ENCODE assay signal across 8 cellular contexts in genomic region chr5:100901851-100902341, GRCh38. TPM values are rescaled to one million over a fixed set of nuclear protein-coding genes. Genes with fewer than 3 reads are reported as not detected.
DNase-seq lines count a peak whose midpoint lies in the region; ATAC-seq, FAIRE-seq and TF ChIP-seq lines count a peak whose summit lies in the region.

No MANE protein-coding gene starts in this region.

- H3K79me2 ChIP-seq in Karpas-422 (ENCODE audit: low read length) (peaks cover 14% of the 10 kb centered on the region), H1 (ENCODE audit: control insufficient read depth in 1 of 2, insufficient read depth in 2 of 2, low read length in 2 of 2) (no peaks in the 10 kb centered on the region)

- peak overlapping the region; percentile 93 for H3K4me2 ChIP-seq in Karpas-422 (ENCODE audit: low read depth, low read length, poor library complexity, severe bottlenecking)
- peak overlapping the region; percentile 83 to 92; a peak in 3 of 4 replicates for H3K4me2 ChIP-seq in H1 (ENCODE audit: insufficient read depth in 1 of 2, low read depth in 2 of 2, low read length in 2 of 2)

- TF ChIP-seq EP300 in H1 (IDR thresholded peaks at IDR 0.05; ENCODE audit: borderline replicate concordance in 1 of 2, low read depth in 2 of 2, low read length in 2 of 2) = no peak

- CTCF ChIA-PET in H1 (lab: Charles Lee; ENCODE audit: partially characterized antibody) = interaction anchor here (0.7 to 2.0 kb wide), 8 partner anchors 17 to 488 kb away, joined by 3 to 9 read pairs (median 4); no protein-coding TSS in a partner anchor

- H4K20me1 ChIP-seq in Karpas-422 (ENCODE audit: insufficient read depth, low read depth, low read length) (no peaks in the 10 kb centered on the region), H1 (replicated peaks in 1 of 2; ENCODE audit: control insufficient read depth in 1 of 2, insufficient read depth in 2 of 2, low read length in 2 of 2) (no peaks in the 10 kb centered on the region)

- H3K9me3 ChIP-seq in Karpas-422 (ENCODE audit: low read length) (no peaks in the 10 kb centered on the region), H1 (ENCODE audit: insufficient read depth in 2 of 2, low read depth in 1 of 2, low read length in 1 of 2) (no peaks in the 10 kb centered on the region), muscle layer of colon (ENCODE audit: low read length) (no peaks in the 10 kb centered on the region), stomach smooth muscle (ENCODE audit: control insufficient read depth in 2 of 2, low read length in 2 of 2) (no peaks in the 10 kb centered on the region)

- H4K5ac ChIP-seq in H1 (ENCODE audit: insufficient read length, low read depth, low read length) = no peak overlapping the region

- H2AK5ac ChIP-seq in H1 (ENCODE audit: low read depth, low read length) = no peak overlapping the region

- WGBS in H1 (ENCODE audit: extremely low coverage in 1 of 2, insufficient coverage in 1 of 2, insufficient read length in 1 of 2, insufficient replicate concordance in 2 of 2, low coverage in 1 of 2, low lambda C conversion rate in 2 of 2, missing lambda C conversion rate in 1 of 2), 2 experiments = 31% methylated on average over 9 of the region's 9 CpGs; no CpG with 5 or more reads in 1 of the 2 experiments

- H2BK15ac ChIP-seq in H1 (ENCODE audit: low read length) = no peak overlapping the region

- TF ChIP-seq CTCF in GM12864 (IDR thresholded peaks at IDR 0.05; ENCODE audit: low read depth, low read length, missing control alignments) = no peak
- TF ChIP-seq CTCF in H1 (IDR thresholded peaks at IDR 0.05; ENCODE audit: control extremely low read depth in 1 of 3, insufficient read depth in 1 of 3, low read depth in 1 of 3, low read length in 3 of 3) = no peak

- H2BK12ac ChIP-seq in H1 (ENCODE audit: low read depth, low read length) = no peak overlapping the region

- H2BK120ac ChIP-seq in H1 (replicated peaks; ENCODE audit: low read depth, low read length) = no peak overlapping the region

- no peak for TF ChIP-seq RAD21 in H1 (IDR thresholded peaks at IDR 0.05 in 1 of 2, conservative IDR thresholded peaks at IDR 0.05 in 1 of 2; ENCODE audit: low read depth in 2 of 2, low read length in 2 of 2)

- no peak for ATAC-seq in GM21367 (IDR thresholded peaks at IDR 0.05; ENCODE audit: unreplicated experiment)

- FAIRE-seq in H1 (lab: Jason Lieb, UNC) = no peak

- POLR2A ChIA-PET in H1 (lab: Charles Lee; ENCODE audit: partially characterized antibody) = interaction anchor here (1.2 kb wide), 1 partner anchor 343 kb away, joined by 3 read pairs; no protein-coding TSS in a partner anchor

- H3K79me1 ChIP-seq in H1 (ENCODE audit: low read depth, low read length) = no peaks in the 10 kb centered on the region

- DNase-seq in GM12864 (ENCODE audit: low read depth) (no peak), Karpas-422 (peak; percentile 94), H1 (ENCODE audit: low read depth in 1 of 2, low spot score in 2 of 2) (no peak), NCI-H128 (lab: John Stamatoyannopoulos, UW; ENCODE audit: unreplicated experiment) (no peak)
- peak; percentile 53 to 55 for DNase-seq in activated CD4-positive, alpha-beta T cell treated with anti-CD3 and anti-CD28 coated beads, Interleukin-2, amount 50 U/mL, for 4 hours

- H3K4me1 ChIP-seq in Karpas-422 (ENCODE audit: low read length) (peaks cover 67% of the 10 kb centered on the region), H1 (replicated peaks in 1 of 4; ENCODE audit: control insufficient read depth in 3 of 4, insufficient read depth in 4 of 4, low read length in 3 of 4) (peaks cover 0 to 16% (median 4%) of the 10 kb centered on the region in 4 experiments; a peak in 5 of 7 replicates), muscle layer of colon (ENCODE audit: insufficient read depth, low read length) (peaks cover 6% of the 10 kb centered on the region), stomach smooth muscle (ENCODE audit: control insufficient read depth, insufficient read depth, low read length) (no peaks in the 10 kb centered on the region)

- H3K18ac ChIP-seq in H1 (ENCODE audit: extremely low read depth, low read length) = no peak overlapping the region

- H2AFZ ChIP-seq in Karpas-422 (ENCODE audit: low read length) (no peak overlapping the region), H1 (ENCODE audit: low read length) (no peak overlapping the region)

- H3K9me2 ChIP-seq in Karpas-422 (replicated peaks; ENCODE audit: insufficient read depth, low read length) = no peaks in the 10 kb centered on the region

- no peak overlapping the region for H2BK5ac ChIP-seq in H1 (ENCODE audit: low read depth, low read length)

- H3K4me3 ChIP-seq in GM12864 (ENCODE audit: low read depth, low read length) (peak overlapping the region; percentile 88), Karpas-422 (ENCODE audit: low read length) (peak overlapping the region; percentile 74), H1 (ENCODE audit: extremely low read depth in 1 of 4, insufficient read depth in 2 of 4, low read depth in 3 of 4, low read length in 4 of 4) (peak overlapping the region in 2 of 4 experiments; percentile 55 to 73; a peak in 3 of 8 replicates), muscle layer of colon (ENCODE audit: low read depth in 1 of 2, low read length in 2 of 2) (peak overlapping the region in 1 of 2 donors; percentile 49), stomach smooth muscle (ENCODE audit: low read length in 2 of 2) (peak overlapping the region; percentile 62 to 71)

- TF ChIP-seq POLR2A in H1 (IDR thresholded peaks at IDR 0.05; ENCODE audit: control extremely low read depth in 1 of 2, low read depth in 2 of 2, low read length in 2 of 2) = no peak

- H3K23me2 ChIP-seq in H1 (ENCODE audit: low read depth, low read length) = peaks cover 20% of the 10 kb centered on the region

- peak overlapping the region; percentile 90 for H3K27ac ChIP-seq in Karpas-422 (ENCODE audit: low read length)
- H3K27ac ChIP-seq in H1 (ENCODE audit: low read depth, low read length) = no peak overlapping the region
- H3K27ac ChIP-seq in muscle layer of colon (ENCODE audit: low read depth, low read length) = peak overlapping the region; percentile 46
- H3K27ac ChIP-seq in stomach smooth muscle (ENCODE audit: low read length) = no peak overlapping the region

- H3K27me3 ChIP-seq in Karpas-422 (ENCODE audit: low read length) (no peaks in the 10 kb centered on the region), H1 (replicated peaks in 1 of 4; ENCODE audit: control insufficient read depth in 3 of 4, extremely low read depth in 1 of 4, insufficient read depth in 3 of 4, low read length in 3 of 4) (peaks cover 20 to 50% (median 42%) of the 10 kb centered on the region in 4 experiments), muscle layer of colon (ENCODE audit: control insufficient read depth in 1 of 2, insufficient read depth in 2 of 2, low read length in 2 of 2) (peaks cover 3 to 6% of the 10 kb centered on the region in 2 donors), stomach smooth muscle (ENCODE audit: control insufficient read depth in 1 of 2, insufficient read depth in 2 of 2, low read length in 2 of 2) (peaks cover 14 to 23% of the 10 kb centered on the region in 2 donors)

- H2BK20ac ChIP-seq in H1 (ENCODE audit: low read length) = no peak overlapping the region

- H4K91ac ChIP-seq in H1 (replicated peaks; ENCODE audit: insufficient read length, low read length) = no peak overlapping the region

- no peak overlapping the region for H3K4ac ChIP-seq in H1 (replicated peaks; ENCODE audit: insufficient read length, low read depth, low read length)

- H3K23ac ChIP-seq in H1 (ENCODE audit: insufficient read length) = no peak overlapping the region

- H3K9ac ChIP-seq in Karpas-422 (ENCODE audit: low read length) = peak overlapping the region; percentile 86
- H3K9ac ChIP-seq in H1 (replicated peaks in 1 of 4; ENCODE audit: extremely low read depth in 1 of 4, low read depth in 3 of 4, low read length in 3 of 4) = peak overlapping the region in 1 of 4 experiments; percentile 41; a peak in 1 of 7 replicates
- no peak overlapping the region for H3K9ac ChIP-seq in muscle layer of colon (ENCODE audit: low read length)
- H3K9ac ChIP-seq in stomach smooth muscle (ENCODE audit: low read length in 2 of 2) = no peak overlapping the region

- H3K14ac ChIP-seq in H1 (ENCODE audit: insufficient read length) = no peak overlapping the region

- no peak overlapping the region for H3K56ac ChIP-seq in H1 (replicated peaks; ENCODE audit: insufficient read length, low read depth, low read length)

- H3K36me3 ChIP-seq in Karpas-422 (ENCODE audit: insufficient read depth, low read length) (no peaks in the 10 kb centered on the region), H1 (ENCODE audit: control insufficient read depth in 2 of 4, insufficient read depth in 4 of 4, low read length in 3 of 4) (no peaks in the 10 kb centered on the region), muscle layer of colon (ENCODE audit: insufficient read depth, low read length) (no peaks in the 10 kb centered on the region), stomach smooth muscle (ENCODE audit: control insufficient read depth in 2 of 2, insufficient read depth in 2 of 2, low read length in 2 of 2) (no peaks in the 10 kb centered on the region)

- no peak overlapping the region for H4K8ac ChIP-seq in H1 (ENCODE audit: extremely low read depth, insufficient read depth, low read length)

TF ChIP-seq in H1, 55 proteins besides CTCF, POLR2A, EP300 and RAD21:
- TF ChIP-seq YY1 (IDR thresholded peaks at IDR 0.05; ENCODE audit: low read depth, low read length) = no peak
- TF ChIP-seq MAFK (IDR thresholded peaks at IDR 0.05; ENCODE audit: low read depth, low read length) = no peak
- TF ChIP-seq MAX (IDR thresholded peaks at IDR 0.05) = no peak
- TF ChIP-seq CHD1 (IDR thresholded peaks at IDR 0.05; ENCODE audit: low read depth, low read length) = no peak
- no peak for TF ChIP-seq NRF1 (IDR thresholded peaks at IDR 0.05; ENCODE audit: low read depth, low read length)
- no peak for TF ChIP-seq KDM5A (IDR thresholded peaks at IDR 0.05; ENCODE audit: low read length)

RNA-seq across cellular contexts. Expression of gene ST8SIA4, which starts 1.2 kb away (rescaled TPM):
- 17.1 and 20.4 TPM in 2 replicates for total RNA-seq in Karpas-422 (2014; rRNA removed; shearing (Covaris generic); ENCODE audit: low replicate concordance)
- 0.50 and 0.77 TPM in 2 replicates for total RNA-seq in H1 (2021; fragmentation: NEBNext Ultra II Directional; extraction: Animal tissue kit (Norgen Biotek cat#: 25700))
- polyA plus RNA-seq in H1 (2011; rRNA removed) = 0.02 and 0.08 TPM in 2 replicates
- polyA plus RNA-seq in H1 (2011; cell fraction: cytosol; rRNA removed) = 0.06 TPM
- polyA plus RNA-seq in H1 (2011; cell fraction: nucleus; rRNA removed) = 0.24 TPM
- polyA plus RNA-seq in H1 (2012, experiment 1 of 2) = 0.09 to 0.19 TPM (median 0.11 TPM) in 4 replicates
- not detected for polyA plus RNA-seq in H1 (2012, experiment 2 of 2)
- polyA plus RNA-seq in H1 (2013, experiment 1 of 2) = 0.24 TPM
- polyA plus RNA-seq in H1 (2013, experiment 2 of 2) = 0.50 TPM
- polyA minus RNA-seq in H1 (2011; rRNA and poly(A)+ RNA removed) = 0.12 and 0.22 TPM in 2 replicates
- polyA minus RNA-seq in H1 (2011; cell fraction: cytosol; rRNA and poly(A)+ RNA removed) = 2.0 TPM
- not detected for polyA minus RNA-seq in H1 (2011; cell fraction: nucleus; rRNA and poly(A)+ RNA removed)

Comparison
In these comparisons a context has a peak if more than half of its experiments do, and no peak if none do; other contexts are left out.
1. DNase-seq: peak in Karpas-422 (single experiment) and activated CD4-positive, alpha-beta T cell treated with anti-CD3 and anti-CD28 coated beads, Interleukin-2, amount 50 U/mL, for 4 hours (2 of 2); none in GM12864 (single experiment), H1 (0 of 2) and NCI-H128 (single experiment).
2. H3K27ac ChIP-seq: peak in Karpas-422 (single experiment) and muscle layer of colon (single experiment); none in H1 (single experiment) and stomach smooth muscle (single experiment).
3. RNA of gene ST8SIA4, which starts 1.2 kb away (total RNA-seq): 17.1 to 20.4 TPM in Karpas-422; 0.50 to 0.77 TPM in H1; every median in the first group is over 10 times any median in the second.